In genomic region chr13:48853381-48854102, GRCh38 we compare ENCODE assay signal across 12 cellular contexts.
DNase-seq lines count a peak whose midpoint lies in the region; ATAC-seq, FAIRE-seq and TF ChIP-seq lines count a peak whose summit lies in the region.
"Had no signal": no experiment of that assay in that cellular context is flagged by ENCODE, and none has a peak within 500 bp of the region (broad histone marks: within the 10 kb centered on the region; RNA-seq: fewer than 3 reads in every experiment).

No MANE protein-coding gene starts in this region.

- H4K20me1 ChIP-seq in Karpas-422 (ENCODE audit: insufficient read depth, low read depth, low read length) (no peaks in the 10 kb centered on the region), GM12878 (ENCODE audit: control insufficient read depth, insufficient read depth) (no peaks in the 10 kb centered on the region), neural cell (ENCODE audit: insufficient read depth) (no peaks in the 10 kb centered on the region)

- no peak for FAIRE-seq in GM12878 (lab: Jason Lieb, UNC)
- FAIRE-seq: TTC549 had no signal

- no peaks in the 10 kb centered on the region for H3K36me3 ChIP-seq in CD4-positive, alpha-beta memory T cell (ENCODE audit: insufficient read depth, low read length)
- H3K36me3 ChIP-seq in Karpas-422 (ENCODE audit: insufficient read depth, low read length) (no peaks in the 10 kb centered on the region), GM12878 (ENCODE audit: control insufficient read depth in 2 of 2, insufficient read depth in 2 of 2, low read length in 1 of 2) (no peaks in the 10 kb centered on the region), neural cell (ENCODE audit: insufficient read depth, low read length) (no peaks in the 10 kb centered on the region)
- H3K36me3 ChIP-seq: heart left ventricle, vagina had no signal

- H3K9me3 ChIP-seq in CD4-positive, alpha-beta memory T cell (ENCODE audit: control insufficient read depth in 1 of 2, low read length in 2 of 2): no peaks in the 10 kb centered on the region
- no peaks in the 10 kb centered on the region for H3K9me3 ChIP-seq in Karpas-422 (ENCODE audit: low read length)
- no peaks in the 10 kb centered on the region for H3K9me3 ChIP-seq in GM12878 (replicated peaks; ENCODE audit: control insufficient read depth, insufficient read depth, low read length)
- no peaks in the 10 kb centered on the region for H3K9me3 ChIP-seq in neural cell (ENCODE audit: low read length)
- H3K9me3 ChIP-seq: heart left ventricle, vagina had no signal

- no peaks in the 10 kb centered on the region for H3K27me3 ChIP-seq in CD4-positive, alpha-beta memory T cell (ENCODE audit: insufficient read depth, low read length)
- no peaks in the 10 kb centered on the region for H3K27me3 ChIP-seq in Karpas-422 (ENCODE audit: low read length)
- H3K27me3 ChIP-seq in GM12878 (replicated peaks in 1 of 2; ENCODE audit: control insufficient read depth in 2 of 2, insufficient read depth in 2 of 2, low read length in 1 of 2): no peaks in the 10 kb centered on the region
- no peaks in the 10 kb centered on the region for H3K27me3 ChIP-seq in neural cell (ENCODE audit: insufficient read depth, low read depth, low read length)
- H3K27me3 ChIP-seq: heart left ventricle, vagina had no signal

- no peak overlapping the region for H3K4me2 ChIP-seq in Karpas-422 (ENCODE audit: low read depth, low read length, poor library complexity, severe bottlenecking)
- H3K4me2 ChIP-seq in GM12878 (ENCODE audit: control insufficient read depth, insufficient read depth): peak overlapping the region; percentile 8; the same call in 1 of the 2 replicates
- no peak overlapping the region for H3K4me2 ChIP-seq in neural cell (ENCODE audit: low read length)

- no peak overlapping the region for H3K9ac ChIP-seq in Karpas-422 (ENCODE audit: low read length)
- no peak overlapping the region for H3K9ac ChIP-seq in GM12878 (ENCODE audit: control insufficient read depth, insufficient read depth, low read length)
- H3K9ac ChIP-seq in neural cell (ENCODE audit: low read length): no peak overlapping the region

- peak overlapping the region in 5 of 8 donors; percentile 17 to 50 (median 40) for H3K4me3 Mint-ChIP-seq in CD4-positive, alpha-beta memory T cell

- TF ChIP-seq CTCF in GM12878 (IDR thresholded peaks at IDR 0.05 in 2 of 3, conservative IDR thresholded peaks at IDR 0.05 in 1 of 3; ENCODE audit: control insufficient read depth in 2 of 3, extremely low read depth in 1 of 3, insufficient read depth in 1 of 3, low read depth in 3 of 3, low read length in 3 of 3): no peak
- no peak for TF ChIP-seq CTCF in neural cell (IDR thresholded peaks at IDR 0.05; ENCODE audit: poor library complexity, severe bottlenecking)

- CTCF ChIA-PET in CD4-positive, alpha-beta memory T cell (lab: Charles Lee; ENCODE audit: partially characterized antibody): no interaction called here
- CTCF ChIA-PET in GM12878 (lab: Yijun Ruan, JAX): no interaction called here

- peaks cover 6% of the 10 kb centered on the region for H3K4me1 ChIP-seq in CD4-positive, alpha-beta memory T cell (ENCODE audit: insufficient read depth, low read length)
- H3K4me1 ChIP-seq in Karpas-422 (ENCODE audit: low read length) (0 out of 2 replicates have a peak, but pooled peaks cover 3% of the 10 kb centered on the region), GM12878 (ENCODE audit: control insufficient read depth, insufficient read depth, low read length) (no peaks in the 10 kb centered on the region)
- H3K4me1 ChIP-seq: vagina had no signal

- no peak for TF ChIP-seq POLR2A in GM12878 (IDR thresholded peaks at IDR 0.05; ENCODE audit: low read depth, low read length)

- WGBS in GM12878 (ENCODE audit: insufficient coverage, insufficient replicate concordance, low lambda C conversion rate, missing lambda C conversion rate): 16% methylated on average over 10 of the region's 10 CpGs

- H3K4me1 Mint-ChIP-seq in CD4-positive, alpha-beta memory T cell: peaks cover 9 to 35% (median 27%) of the 10 kb centered on the region in 4 donors

- H3K27me3 Mint-ChIP-seq in CD4-positive, alpha-beta memory T cell: no peaks in the 10 kb centered on the region

- H3F3A ChIP-seq in neural cell (ENCODE audit: insufficient read depth, low read length, poor library complexity, severe bottlenecking): no peaks in the 10 kb centered on the region

- TF ChIP-seq EP300 in GM12878 (IDR thresholded peaks at IDR 0.05; ENCODE audit: borderline replicate concordance in 1 of 2, control insufficient read depth in 1 of 2, low read depth in 2 of 2, low read length in 2 of 2) (no peak), neural cell (conservative IDR thresholded peaks at IDR 0.05; ENCODE audit: poor library complexity, severe bottlenecking) (no peak)

- H3K9me2 ChIP-seq in Karpas-422 (replicated peaks; ENCODE audit: insufficient read depth, low read length) (no peaks in the 10 kb centered on the region), neural cell (ENCODE audit: insufficient read depth, low read length) (no peaks in the 10 kb centered on the region)

- intact Hi-C loops in CD4-positive, alpha-beta memory T cell (cut with micrococcal nuclease): no loop called here
- intact Hi-C loops in GM12878 (cut with micrococcal nuclease; ENCODE audit: unreplicated experiment): no loop called here

- RAD21 ChIA-PET in GM12878 (lab: Charles Lee; ENCODE audit: unreplicated experiment): interaction anchor here (0.8 kb wide), 1 partner anchor 427 kb away, joined by 3 read pairs; no protein-coding TSS in a partner anchor

- SMC1A ChIA-PET in GM12878 (lab: Charles Lee; ENCODE audit: uncharacterized antibody, unreplicated experiment): no interaction called here

- DNase-seq in CD4-positive, alpha-beta memory T cell: no peak
- DNase-seq in Karpas-422 (peak; percentile 36), GM12878 (ENCODE audit: low read depth, low spot score) (no peak), NCI-H2171 (lab: John Stamatoyannopoulos, UW) (no peak), COLO668 (lab: John Stamatoyannopoulos, UW; ENCODE audit: unreplicated experiment) (no peak), cerebellum (ENCODE audit: low spot score) (no peak)
- DNase-seq in effector CD8-positive, alpha-beta T cell (lab: John Stamatoyannopoulos, UW): no peak
- DNase-seq: NCI-H1048 had no signal

- ATAC-seq in GM12878: no peak

- no peaks in the 10 kb centered on the region for H3K36me3 Mint-ChIP-seq in CD4-positive, alpha-beta memory T cell

- in situ Hi-C loops in GM12878 (cut with MboI): no loop called here

- POLR2A ChIA-PET in CD4-positive, alpha-beta memory T cell (lab: Charles Lee; ENCODE audit: partially characterized antibody): no interaction called here
- POLR2A ChIA-PET in GM12878 (lab: Charles Lee): no interaction called here

- BruUV-seq in GM12878 (replicated peaks; lab: Mats Ljungman, UMichigan): no TSS peak

- H3K4me3 ChIP-seq in CD4-positive, alpha-beta memory T cell (ENCODE audit: low read length in 2 of 2): no peak overlapping the region
- H3K4me3 ChIP-seq in Karpas-422 (ENCODE audit: low read length): no peak overlapping the region
- no peak overlapping the region for H3K4me3 ChIP-seq in GM12878
- H3K4me3 ChIP-seq in neural cell (ENCODE audit: low read length): peak overlapping the region; percentile 6
- H3K4me3 ChIP-seq: heart left ventricle, vagina had no signal

- H2AFZ ChIP-seq in Karpas-422 (ENCODE audit: low read length) (no peak overlapping the region), GM12878 (ENCODE audit: control insufficient read depth, low read depth, low read length) (no peak overlapping the region), neural cell (ENCODE audit: low read depth, low read length) (no peak overlapping the region)

- H3K79me2 ChIP-seq in Karpas-422 (ENCODE audit: low read length) (no peaks in the 10 kb centered on the region), GM12878 (ENCODE audit: control insufficient read depth, insufficient read depth, low read length) (no peaks in the 10 kb centered on the region), neural cell (replicated peaks; ENCODE audit: insufficient read depth, low read length) (no peaks in the 10 kb centered on the region)

- peak overlapping the region in 2 of 7 donors; percentile 25 to 48 for H3K27ac Mint-ChIP-seq in CD4-positive, alpha-beta memory T cell

- H3K9me3 Mint-ChIP-seq in CD4-positive, alpha-beta memory T cell: peaks cover 0 to 1% (median 0%) of the 10 kb centered on the region in 8 donors

- TF ChIP-seq RAD21 in GM12878 (IDR thresholded peaks at IDR 0.05; ENCODE audit: insufficient read depth, low read depth, low read length) (no peak), neural cell (conservative IDR thresholded peaks at IDR 0.05) (no peak)

- H3K27ac ChIP-seq in CD4-positive, alpha-beta memory T cell (ENCODE audit: low read depth, low read length): no peak overlapping the region
- H3K27ac ChIP-seq in Karpas-422 (ENCODE audit: low read length) (no peak overlapping the region), GM12878 (ENCODE audit: control insufficient read depth, insufficient read depth) (no peak overlapping the region), neural cell (ENCODE audit: low read length) (peak overlapping the region; percentile 20)
- H3K27ac ChIP-seq: heart left ventricle, vagina had no signal

TF ChIP-seq in GM12878, 131 proteins besides CTCF, POLR2A, EP300 and RAD21 (continues in another document):
- no peak for TF ChIP-seq ELK1 (IDR thresholded peaks at IDR 0.05; ENCODE audit: low read depth, low read length)
- TF ChIP-seq SPI1 (IDR thresholded peaks at IDR 0.05; ENCODE audit: borderline replicate concordance, insufficient read depth, low read depth, low read length): no peak

TF ChIP-seq in neural cell, 6 proteins besides CTCF, POLR2A, EP300 and RAD21 (continues in another document):
- TF ChIP-seq EZH2 (IDR thresholded peaks at IDR 0.05; ENCODE audit: borderline replicate concordance, insufficient read depth, low read length, poor library complexity, severe bottlenecking) (no peak), SMC3 (conservative IDR thresholded peaks at IDR 0.05; ENCODE audit: poor library complexity) (no peak), TAF1 (IDR thresholded peaks at IDR 0.05; ENCODE audit: low read depth) (no peak), MXI1 (conservative IDR thresholded peaks at IDR 0.05; ENCODE audit: poor library complexity, severe bottlenecking) (no peak), POLR2AphosphoS5 (IDR thresholded peaks at IDR 0.05) (no peak)
